ENCODE assay signal across 14 cellular contexts in the genomic region with DNA sequence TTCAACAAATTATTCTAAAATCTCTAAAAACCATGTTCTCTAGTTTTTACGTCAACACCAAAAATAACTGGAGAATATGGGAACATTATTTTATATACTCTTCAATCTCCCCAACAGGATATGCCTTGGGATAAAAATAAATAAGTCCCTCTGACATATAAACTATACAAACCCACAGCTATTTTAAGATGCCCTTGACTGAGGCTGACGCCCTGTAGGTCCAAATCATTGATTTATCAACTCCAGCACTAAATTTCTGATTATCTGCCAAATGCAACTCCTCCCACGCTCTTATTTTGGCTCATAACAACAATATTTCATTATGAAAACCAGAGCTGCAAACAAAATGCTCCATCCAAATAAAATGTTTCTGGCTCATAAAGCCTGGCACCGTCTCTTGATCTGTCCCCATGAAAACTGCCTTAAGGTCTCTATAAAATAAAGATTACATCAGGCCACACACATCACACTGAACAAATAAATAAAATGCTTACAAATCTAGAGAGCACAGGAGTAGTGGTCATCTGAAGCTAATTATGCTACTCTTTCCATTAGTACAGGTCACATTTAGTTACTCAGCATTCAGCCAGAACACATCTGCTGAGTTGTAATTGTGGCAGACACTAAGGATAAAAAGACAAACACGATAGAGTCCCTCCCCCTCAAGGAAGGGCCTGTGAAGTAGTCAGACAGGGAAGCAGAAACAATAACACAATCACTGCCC. TPM values are rescaled to one million over a fixed set of nuclear protein-coding genes. Genes with fewer than 3 reads are reported as not detected.
DNase-seq lines count a peak whose midpoint lies in the region; ATAC-seq and TF ChIP-seq lines count a peak whose summit lies in the region.
"Had no signal": no experiment of that assay in that cellular context is flagged by ENCODE, and none has a peak within 500 bp of the region (broad histone marks: within the 10 kb centered on the region; RNA-seq: fewer than 3 reads in every experiment).

No MANE protein-coding gene starts in this region.

- H3K4me1 ChIP-seq in H9 (ENCODE audit: insufficient read depth, low read length), result no peaks in the 10 kb centered on the region

- H3K27me3 ChIP-seq in H9 (ENCODE audit: insufficient read depth, low read length), result no peaks in the 10 kb centered on the region
- H3K27me3 ChIP-seq: vagina had no signal

- H3K27ac ChIP-seq in epithelial cell of prostate (peak overlapping the region; percentile 9), H9 (ENCODE audit: insufficient read length, low read depth, low read length) (no peak overlapping the region)
- H3K27ac ChIP-seq: vagina had no signal

- WGBS in H9 (ENCODE audit: extremely low coverage, insufficient read length, low lambda C conversion rate), result no CpG with 5 or more reads among the region's 5 CpGs

- no peak overlapping the region for H4K5ac ChIP-seq in H9 (ENCODE audit: insufficient read length, low read depth, low read length)

- peaks cover 22 to 32% (median 25%) of the 10 kb centered on the region in 3 donors for H3K4me1 Mint-ChIP-seq in naive B cell
- peaks cover under 1 to 1% of the 10 kb centered on the region in 2 experiments; a peak in 3 of 4 replicates for H3K4me1 Mint-ChIP-seq in H9

- H2BK12ac ChIP-seq in H9 (ENCODE audit: insufficient read length, low read depth, low read length), result no peak overlapping the region

- H2AK5ac ChIP-seq in H9 (ENCODE audit: insufficient read length, low read length), result no peak overlapping the region

- no peaks in the 10 kb centered on the region for H3K27me3 Mint-ChIP-seq in naive B cell
- H3K27me3 Mint-ChIP-seq in H9 (ENCODE audit: low read depth), result no peaks in the 10 kb centered on the region
- H3K27me3 Mint-ChIP-seq: activated naive CD8-positive, alpha-beta T cell treated with anti-CD3 and anti-CD28 coated beads, Interleukin-2, amount 10 ng/mL, durations not matched to agents 7 days and 5 days had no signal

- H3K56ac ChIP-seq in H9 (ENCODE audit: insufficient read length, low read depth, low read length), result no peak overlapping the region

- no peaks in the 10 kb centered on the region for H4K20me1 ChIP-seq in H9 (ENCODE audit: control insufficient read depth, insufficient read depth, insufficient read length)

- no peak overlapping the region for H2BK20ac ChIP-seq in H9 (ENCODE audit: low read depth, low read length, poor library complexity, severe bottlenecking)

- H3K79me1 ChIP-seq in H9 (ENCODE audit: insufficient read depth, low read depth, low read length, poor library complexity, severe bottlenecking), result no peaks in the 10 kb centered on the region

- H3K27ac Mint-ChIP-seq in naive B cell (peak overlapping the region in 4 of 6 donors; percentile 4 to 61 (median 32)), H9 (0 out of 7 replicates have a peak overlapping the region, but pooled peaks of 1 of the 3 experiments have one; percentile 8)
- H3K27ac Mint-ChIP-seq: activated naive CD8-positive, alpha-beta T cell treated with anti-CD3 and anti-CD28 coated beads, Interleukin-2, amount 10 ng/mL, durations not matched to agents 7 days and 5 days had no signal

- no peak overlapping the region for H3K9ac ChIP-seq in H9 (ENCODE audit: extremely low read depth, insufficient read length, low read length)

- H4K8ac ChIP-seq in H9 (replicated peaks; ENCODE audit: insufficient read length, low read depth, low read length), result no peak overlapping the region

- H3K18ac ChIP-seq in H9 (ENCODE audit: insufficient read length, low read depth, low read length), result no peak overlapping the region

- TF ChIP-seq CTCF in AG10803 (conservative IDR thresholded peaks at IDR 0.05; ENCODE audit: low read length), result no peak
- TF ChIP-seq CTCF in LNCaP clone FGC (IDR thresholded peaks at IDR 0.05; ENCODE audit: control insufficient read depth, extremely low read depth, insufficient read depth), result no peak
- TF ChIP-seq CTCF in H9 (conservative IDR thresholded peaks at IDR 0.05), result no peak

- no peak overlapping the region for H2BK15ac ChIP-seq in H9 (ENCODE audit: low read depth, low read length)

- DNase-seq in AG10803 (ENCODE audit: low read depth) (peak; percentile 67), LNCaP clone FGC (ENCODE audit: low read depth) (peak; percentile 93), epithelial cell of prostate (ENCODE audit: low read depth, low spot score) (no peak), naive B cell (no peak), NCI-H146 (lab: John Stamatoyannopoulos, UW) (no peak), H9 (no peak), NCI-H1105 (lab: John Stamatoyannopoulos, UW) (no peak), NCI-H1436 treated with DMSO at 0.1 percent for 48 hours (lab: John Stamatoyannopoulos, UW) (no peak)
- DNase-seq: activated naive CD8-positive, alpha-beta T cell treated with anti-CD3 and anti-CD28 coated beads, Interleukin-2, amount 10 ng/mL, durations not matched to agents 7 days and 5 days; COR-L47; erythroblast; mammary epithelial cell; right cardiac atrium had no signal

- no peak overlapping the region for H2BK120ac ChIP-seq in H9 (ENCODE audit: low read depth, low read length, poor library complexity, severe bottlenecking)

- peaks cover 5% of the 10 kb centered on the region; the same call in 1 of the 2 replicates for H3K79me2 ChIP-seq in H9 (ENCODE audit: insufficient read depth, low read length)

- ATAC-seq in naive B cell (ENCODE audit: low read depth in 2 of 2), result no peak

- H3K4me3 ChIP-seq in AG10803 (ENCODE audit: low read length) (no peak overlapping the region), LNCaP clone FGC (ENCODE audit: low read depth, low read length) (no peak overlapping the region)
- H3K4me3 ChIP-seq: vagina had no signal

- H4K91ac ChIP-seq in H9 (ENCODE audit: insufficient read length, low read depth, low read length), result no peak overlapping the region

- no peak overlapping the region for H3T11ph ChIP-seq in H9 (ENCODE audit: low read length)

- H3K9me3 Mint-ChIP-seq in naive B cell, result no peaks in the 10 kb centered on the region
- H3K9me3 Mint-ChIP-seq in H9, result no peaks in the 10 kb centered on the region
- H3K9me3 Mint-ChIP-seq: activated naive CD8-positive, alpha-beta T cell treated with anti-CD3 and anti-CD28 coated beads, Interleukin-2, amount 10 ng/mL, durations not matched to agents 7 days and 5 days had no signal

- H3K4me3 Mint-ChIP-seq in naive B cell, result no peak overlapping the region
- no peak overlapping the region for H3K4me3 Mint-ChIP-seq in H9
- H3K4me3 Mint-ChIP-seq: activated naive CD8-positive, alpha-beta T cell treated with anti-CD3 and anti-CD28 coated beads, Interleukin-2, amount 10 ng/mL, durations not matched to agents 7 days and 5 days had no signal

- no peak overlapping the region for H3K23ac ChIP-seq in H9 (ENCODE audit: insufficient read length, low read depth, low read length)

- H3K4ac ChIP-seq in H9 (ENCODE audit: low read depth, low read length), result no peak overlapping the region

- no peak overlapping the region for H3K14ac ChIP-seq in H9 (ENCODE audit: insufficient read depth, low read length)

- no peak overlapping the region for H3K4me2 ChIP-seq in H9 (ENCODE audit: insufficient read depth, insufficient read length, low read length)

- H3K23me2 ChIP-seq in H9 (ENCODE audit: insufficient read length, low read depth, low read length, poor library complexity, severe bottlenecking), result no peaks in the 10 kb centered on the region

- no peaks in the 10 kb centered on the region for H3K9me3 ChIP-seq in H9 (ENCODE audit: control insufficient read depth, low read depth, low read length)
- H3K9me3 ChIP-seq: vagina had no signal

- H3K36me3 Mint-ChIP-seq in naive B cell (peaks cover 0 to 10% of the 10 kb centered on the region in 2 donors), H9 (ENCODE audit: insufficient read depth in 1 of 3, low read depth in 3 of 3) (peaks cover 0 to 13% (median 12%) of the 10 kb centered on the region in 3 experiments)

- no peak overlapping the region for H2BK5ac ChIP-seq in H9 (ENCODE audit: insufficient read length, low read length)

- no peak overlapping the region for H2AFZ ChIP-seq in H9 (ENCODE audit: low read length)

RNA-seq across cellular contexts. Expression of a gene that starts 28.8 kb away (rescaled TPM):
- polyA plus RNA-seq in naive B cell (ENCODE audit: low read depth in 6 of 6), result 10 to 100 TPM; 21.5 to 40.9 (median 35.7) TPM
- total RNA-seq in H9 (2021), result 38.5 and 45.1 TPM in 2 replicates

Comparison
In these comparisons a context has a peak if more than half of its experiments do, and no peak if none do; other contexts are left out.
1. DNase-seq: peak in AG10803 (single experiment) and LNCaP clone FGC (single experiment); none in epithelial cell of prostate (single experiment), naive B cell (single experiment), NCI-H146 (single experiment), H9 (single experiment), NCI-H1105 (single experiment) and NCI-H1436 treated with DMSO at 0.1 percent for 48 hours (single experiment).